In genomic region chr15:101090460-101090853, GRCh38 we compare ENCODE assay signal across 2 cellular contexts.
TF ChIP-seq lines count a peak whose summit lies in the region.

No MANE protein-coding gene starts in this region.

TF ChIP-seq in HEK293, 187 proteins besides CTCF, POLR2A, EP300 and RAD21:
- TF ChIP-seq ZNF449 (tag by site-specific recombination; IDR thresholded peaks at IDR 0.05) = 0 out of 2 replicates have a peak, but pooled peaks have one; percentile 46
- no peak for TF ChIP-seq ZNF670 (tag by site-specific recombination; IDR thresholded peaks at IDR 0.05; ENCODE audit: low read depth)

TF ChIP-seq in GM12878, 131 proteins besides CTCF, POLR2A, EP300 and RAD21:
- TF ChIP-seq CBFB (IDR thresholded peaks at IDR 0.05; ENCODE audit: low read depth) (no peak), YY1 (IDR thresholded peaks at IDR 0.05; ENCODE audit: low read depth, low read length) (0 out of 2 replicates have a peak, but pooled peaks have one; percentile 23)
